Comparison of ENCODE assay signal across 10 cellular contexts in genomic region chr7:131625817-131626372, GRCh38.
DNase-seq lines count a peak whose midpoint lies in the region; ATAC-seq and TF ChIP-seq lines count a peak whose summit lies in the region.
"Had no signal": no experiment of that assay in that cellular context is flagged by ENCODE, and none has a peak within 500 bp of the region (broad histone marks: within the 10 kb centered on the region; RNA-seq: fewer than 3 reads in every experiment).

No MANE protein-coding gene starts in this region.

- CTCF ChIA-PET in HEK293T (lab: Yijun Ruan, JAX), result no interaction called here

- no peak for TF ChIP-seq POLR2A in testis (IDR thresholded peaks at IDR 0.05)

- POLR2A ChIA-PET in HEK293T (lab: Yijun Ruan, JAX), result no interaction called here

- no peaks in the 10 kb centered on the region for H3K9me3 Mint-ChIP-seq in HFFc6

- in situ Hi-C loops in astrocyte of the cerebellum (cut with HindIII; ENCODE audit: low sequenced_read_pairs), result no loop called here

- no peaks in the 10 kb centered on the region for H3K27me3 ChIP-seq in testis

- no peaks in the 10 kb centered on the region for H3K36me3 ChIP-seq in testis (ENCODE audit: low read depth, missing control alignments)

- H3K27ac Mint-ChIP-seq in HFFc6, result peak overlapping the region; percentile 87

- H3K4me3 ChIP-seq in astrocyte of the cerebellum (ENCODE audit: low read depth, low read length), result no peak overlapping the region
- no peak overlapping the region for H3K4me3 ChIP-seq in skeletal muscle cell (ENCODE audit: low read depth, low read length)
- no peak overlapping the region for H3K4me3 ChIP-seq in testis

- H3K36me3 Mint-ChIP-seq in HFFc6 (ENCODE audit: low read depth), result no peaks in the 10 kb centered on the region

- H3K4me3 Mint-ChIP-seq in HFFc6, result peak overlapping the region; percentile 36

- peak; percentile 96 for DNase-seq in HFFc6
- no peak for DNase-seq in astrocyte of the cerebellum (ENCODE audit: low read depth)
- peak; percentile 71 for DNase-seq in iPS DF 4.7 (ENCODE audit: extremely low read depth, low spot score)
- DNase-seq in skeletal muscle cell (ENCODE audit: low read depth), result peak; percentile 40
- DNase-seq in testis, result no peak
- no peak for DNase-seq in HEK293T (ENCODE audit: extremely low spot score)
- DNase-seq in midbrain (lab: John Stamatoyannopoulos, UW), result no peak
- DNase-seq: anterior cingulate cortex, NCI-H2081 treated with DMSO at 0.1 percent for 48 hours had no signal

- no peak overlapping the region for H3K27ac ChIP-seq in testis

- H3K27me3 Mint-ChIP-seq in HFFc6 (ENCODE audit: insufficient read depth), result no peaks in the 10 kb centered on the region

- peaks cover 62% of the 10 kb centered on the region for H3K4me1 Mint-ChIP-seq in HFFc6 (ENCODE audit: low read depth)

- no peaks in the 10 kb centered on the region for H3K9me3 ChIP-seq in testis

- intact Hi-C loops in testis (cut with DNase I; ENCODE audit: low total_unique reads), result no loop called here

- peaks cover 8% of the 10 kb centered on the region for H3K4me1 ChIP-seq in testis

- WGBS in testis, 2 donors, result 61 to 77% methylated on average over 10 to 12 of the region's 12 CpGs

- TF ChIP-seq CTCF in HFFc6 (IDR thresholded peaks at IDR 0.05) (peak; percentile 28; the same call in 1 of the 2 replicates), astrocyte of the cerebellum (IDR thresholded peaks at IDR 0.05; ENCODE audit: low read depth, low read length, missing control alignments) (peak; percentile 2), testis (IDR thresholded peaks at IDR 0.05) (no peak)

- no peak for ATAC-seq in GM18861 (IDR thresholded peaks at IDR 0.05; ENCODE audit: unreplicated experiment)

TF ChIP-seq in HEK293T, 16 proteins besides CTCF, POLR2A, EP300 and RAD21:
- no peak for TF ChIP-seq LEF1 (IDR thresholded peaks at IDR 0.05; ENCODE audit: borderline replicate concordance)
- TF ChIP-seq TARDBP (IDR thresholded peaks at IDR 0.05), result no peak
- no peak for TF ChIP-seq CTBP1 (IDR thresholded peaks at IDR 0.05; ENCODE audit: borderline replicate concordance)

Comparison
In these comparisons a context has a peak if more than half of its experiments do, and no peak if none do; other contexts are left out.
1. DNase-seq: peak in HFFc6 (single experiment), iPS DF 4.7 (single experiment) and skeletal muscle cell (single experiment); none in astrocyte of the cerebellum (single experiment), testis (single experiment), HEK293T (single experiment) and midbrain (single experiment).
2. CTCF ChIP-seq: peak in HFFc6 (single experiment) and astrocyte of the cerebellum (single experiment); none in testis (0 of 3).